Comparison of ENCODE assay signal across 20 cellular contexts in the genomic region with DNA sequence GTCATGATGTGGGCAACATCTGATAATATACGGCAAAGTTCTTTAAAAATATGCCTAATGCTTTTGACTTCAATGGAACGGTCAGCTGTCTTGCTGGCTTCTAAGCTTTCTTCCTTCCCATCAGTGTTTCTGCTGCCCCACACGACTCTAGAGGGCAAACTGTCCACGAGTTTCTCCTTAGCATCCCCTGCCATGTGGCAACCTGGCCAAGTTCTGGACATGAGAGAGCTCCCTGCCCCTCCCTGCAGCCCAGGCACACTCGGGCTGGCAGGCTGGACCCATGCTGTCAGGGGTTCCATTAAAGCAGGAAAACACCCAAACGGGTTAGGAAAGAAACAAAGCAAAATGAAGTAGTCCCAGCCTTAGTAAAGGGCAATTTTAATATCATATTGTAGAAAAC. TPM values are rescaled to one million over a fixed set of nuclear protein-coding genes. Genes with fewer than 3 reads are reported as not detected.
DNase-seq lines count a peak whose midpoint lies in the region; ATAC-seq and TF ChIP-seq lines count a peak whose summit lies in the region.
"Had no signal": no experiment of that assay in that cellular context is flagged by ENCODE, and none has a peak within 500 bp of the region (broad histone marks: within the 10 kb centered on the region; RNA-seq: fewer than 3 reads in every experiment).

No MANE protein-coding gene starts in this region.

- no peak overlapping the region for H3K9ac ChIP-seq in OCI-LY3 (ENCODE audit: low read length)
- H3K9ac ChIP-seq: KMS-11 had no signal

- H3K9me3 ChIP-seq in OCI-LY3 (ENCODE audit: insufficient read depth, low read length): no peaks in the 10 kb centered on the region
- no peaks in the 10 kb centered on the region for H3K9me3 ChIP-seq in gastroesophageal sphincter
- no peaks in the 10 kb centered on the region for H3K9me3 ChIP-seq in T-helper 17 cell (ENCODE audit: control insufficient read depth, low read length, poor library complexity, severe bottlenecking)

- 0 out of 2 replicates have a peak overlapping the region, but pooled peaks have one; percentile 30 for H2AFZ ChIP-seq in OCI-LY3 (ENCODE audit: low read depth, low read length)

- no peaks in the 10 kb centered on the region for H3K27me3 ChIP-seq in OCI-LY3 (ENCODE audit: low read depth, low read length)
- H3K27me3 ChIP-seq in dorsolateral prefrontal cortex: peaks cover 0 to 13% (median 0%) of the 10 kb centered on the region in 45 donors
- H3K27me3 ChIP-seq in layer of hippocampus (ENCODE audit: control insufficient read depth, insufficient read depth, low read length): no peaks in the 10 kb centered on the region
- no peaks in the 10 kb centered on the region for H3K27me3 ChIP-seq in gastroesophageal sphincter

- TF ChIP-seq CTCF in OCI-LY3 (IDR thresholded peaks at IDR 0.05; ENCODE audit: low read depth, low read length) (no peak), dorsolateral prefrontal cortex (IDR thresholded peaks at IDR 0.05 in 54 of 56, conservative IDR thresholded peaks at IDR 0.05 in 2 of 56; ENCODE audit: low read depth in 1 of 56, partially characterized antibody in 56 of 56) (peak in 6 of 56 donors; percentile 6 to 26 (median 14)), gastroesophageal sphincter (IDR thresholded peaks at IDR 0.05) (no peak)

- H3K27ac ChIP-seq in OCI-LY3 (ENCODE audit: low read length) (no peak overlapping the region), dorsolateral prefrontal cortex (peak overlapping the region in 52 of 59 donors; percentile 23 to 89 (median 76)), layer of hippocampus (ENCODE audit: low read depth, low read length) (peak overlapping the region; percentile 64), temporal lobe (ENCODE audit: low read depth, low read length) (peak overlapping the region; percentile 85), gastroesophageal sphincter (no peak overlapping the region)

- no peaks in the 10 kb centered on the region for H3K36me3 Mint-ChIP-seq in T-helper 17 cell (ENCODE audit: low read depth)

- H3K79me2 ChIP-seq in OCI-LY3 (ENCODE audit: low read length): no peaks in the 10 kb centered on the region

- H3K4me1 ChIP-seq in OCI-LY3 (ENCODE audit: low read length) (no peaks in the 10 kb centered on the region), gastroesophageal sphincter (peaks cover 0 to 19% (median 4%) of the 10 kb centered on the region in 3 donors)

- intact Hi-C loops in dorsolateral prefrontal cortex (cut with DNase I): loop anchor here in 1 of 2 donors (5.0 kb wide), 1 partner anchor 226 kb away; no protein-coding TSS in a partner anchor

- no peak for TF ChIP-seq POLR2A in gastroesophageal sphincter (IDR thresholded peaks at IDR 0.05)

- peak in 7 of 10 donors; percentile 20 to 56 (median 30) for DNase-seq in dorsolateral prefrontal cortex
- DNase-seq in T-helper 17 cell: no peak
- DNase-seq: ACHN, DND-41, H7, MV-4-11, NCI-H1694 treated with DMSO at 0.1 percent for 48 hours, NCI-H510A treated with DMSO at 0.1 percent for 48 hours, NCI-H774, PC-3, RPMI8226, SHP77 treated with DMSO at 0.1 percent for 48 hours had no signal

- H3K27me3 Mint-ChIP-seq in T-helper 17 cell: peaks cover 31% of the 10 kb centered on the region

- H3K4me1 Mint-ChIP-seq in T-helper 17 cell: no peaks in the 10 kb centered on the region

- TF ChIP-seq EP300 in gastroesophageal sphincter (IDR thresholded peaks at IDR 0.05): no peak

- no peak overlapping the region for H3K27ac Mint-ChIP-seq in T-helper 17 cell

- H3K36me3 ChIP-seq in OCI-LY3 (replicated peaks; ENCODE audit: low read depth, low read length): no peaks in the 10 kb centered on the region
- H3K36me3 ChIP-seq in gastroesophageal sphincter: peaks cover 0 to 97% of the 10 kb centered on the region in 2 donors

- WGBS in gastroesophageal sphincter (ENCODE audit: low coverage in 1 of 2), 2 donors: 49 to 95% methylated on average over 2 to 5 of the region's 6 CpGs

- no peak overlapping the region for H3K4me2 ChIP-seq in OCI-LY3 (ENCODE audit: low read length)

- no peak overlapping the region for H3K4me3 Mint-ChIP-seq in T-helper 17 cell

- ATAC-seq in gastroesophageal sphincter (no peak), GM18511 (IDR thresholded peaks at IDR 0.05; ENCODE audit: unreplicated experiment) (no peak), T-helper 17 cell (no peak)
- ATAC-seq: PC-3 had no signal

- H3K4me3 ChIP-seq in OCI-LY3 (ENCODE audit: low read length): no peak overlapping the region
- H3K4me3 ChIP-seq in dorsolateral prefrontal cortex: peak overlapping the region in 47 of 59 donors; percentile 1 to 71 (median 39)
- no peak overlapping the region for H3K4me3 ChIP-seq in gastroesophageal sphincter

- no peaks in the 10 kb centered on the region for H4K20me1 ChIP-seq in OCI-LY3 (ENCODE audit: insufficient read depth, low read length)

RNA-seq across cellular contexts. Expression of a gene that starts 38.8 kb away (rescaled TPM):
- total RNA-seq in dorsolateral prefrontal cortex (10 to 100 TPM in 17 of 120 experiments, 1 to 10 TPM in 103; 2.4 to 35.4 (median 5.2) TPM), temporal lobe (16.5 TPM), gastroesophageal sphincter (10 to 100 TPM; 24.7 to 66.9 (median 33.4) TPM), T-helper 17 cell (not detected)
- total RNA-seq: G401, HT-29 had no signal

Comparison
In these comparisons a context has a peak if more than half of its experiments do, and no peak if none do; other contexts are left out.
1. H3K27ac ChIP-seq: peak in dorsolateral prefrontal cortex (52 of 59), layer of hippocampus (single experiment) and temporal lobe (single experiment); none in OCI-LY3 (single experiment) and gastroesophageal sphincter (0 of 4).
2. H3K4me3 ChIP-seq: peak in dorsolateral prefrontal cortex (47 of 59); none in OCI-LY3 (single experiment) and gastroesophageal sphincter (0 of 2).
3. DNase-seq: peak in dorsolateral prefrontal cortex (7 of 10); none in T-helper 17 cell (0 of 3).